ENCODE assay signal across 8 cellular contexts in genomic region chr3:156605686-156606605, GRCh38. TPM values are rescaled to one million over a fixed set of nuclear protein-coding genes. Genes with fewer than 3 reads are reported as not detected.
A peak's percentile ranks its signal among the peaks of the same experiment; 100 is the strongest.
DNase-seq lines count a peak whose midpoint lies in the region; ATAC-seq and TF ChIP-seq lines count a peak whose summit lies in the region.

No MANE protein-coding gene starts in this region.

- no peak for DNase-seq in activated T-helper 1 cell treated with anti-CD3 and anti-CD28 coated beads, Interleukin-12 subunit alpha, Interleukin-12 subunit beta, Interleukin-2, Interleukin-4 antibody, amounts not matched to agents 30 ng/mL and 10 ng/mL and 1 ng/mL, durations not matched to agents 14 hours and 24 hours and 36 hours (ENCODE audit: low spot score)
- DNase-seq in head of caudate nucleus (peak in 38 of 42 donors; percentile 13 to 68 (median 40)), omental fat pad (ENCODE audit: low spot score) (no peak)
- DNase-seq in activated CD4-positive, alpha-beta T cell treated with anti-CD3 and anti-CD28 coated beads, Interleukin-2, amount 50 U/mL, for 1 hour: no peak

- H3K4me1 Mint-ChIP-seq in activated T-helper 1 cell treated with anti-CD3 and anti-CD28 coated beads, Interleukin-12 subunit alpha, Interleukin-12 subunit beta, Interleukin-2, Interleukin-4 antibody, amounts not matched to agents 30 ng/mL and 10 ng/mL and 1 ng/mL, durations not matched to agents 14 hours and 24 hours and 36 hours (ENCODE audit: low read depth): peaks cover 46% of the 10 kb centered on the region

- TF ChIP-seq CTCF in omental fat pad (IDR thresholded peaks at IDR 0.05): no peak

- peak overlapping the region; percentile 29 for H3K27ac Mint-ChIP-seq in activated T-helper 1 cell treated with anti-CD3 and anti-CD28 coated beads, Interleukin-12 subunit alpha, Interleukin-12 subunit beta, Interleukin-2, Interleukin-4 antibody, amounts not matched to agents 30 ng/mL and 10 ng/mL and 1 ng/mL, durations not matched to agents 14 hours and 24 hours and 36 hours

- peak; percentile 41 for ATAC-seq in GM18498 (IDR thresholded peaks at IDR 0.05; ENCODE audit: unreplicated experiment)
- ATAC-seq in HG03354 (IDR thresholded peaks at IDR 0.05; ENCODE audit: poor library complexity, severe bottlenecking, unreplicated experiment): peak; percentile 56
- ATAC-seq in omental fat pad (ENCODE audit: low FRiP score): peak; percentile 83
- no peak for ATAC-seq in GM21526 (IDR thresholded peaks at IDR 0.05; ENCODE audit: low FRiP score, unreplicated experiment)
- ATAC-seq in GM21717 (IDR thresholded peaks at IDR 0.05; ENCODE audit: unreplicated experiment): no peak

- intact Hi-C loops in activated T-helper 1 cell treated with anti-CD3 and anti-CD28 coated beads, Interleukin-12 subunit alpha, Interleukin-12 subunit beta, Interleukin-2, Interleukin-4 antibody, amounts not matched to agents 30 ng/mL and 10 ng/mL and 1 ng/mL, durations not matched to agents 14 hours and 24 hours and 36 hours (cut with micrococcal nuclease): loop anchor here (2.0 to 5.0 kb wide), 3 partner anchors 36 to 211 kb away; partner anchors contain the start of gene TIPARP
- intact Hi-C loops in head of caudate nucleus (cut with DNase I): no loop called here

- peak overlapping the region; percentile 82 for H3K4me3 Mint-ChIP-seq in activated T-helper 1 cell treated with anti-CD3 and anti-CD28 coated beads, Interleukin-12 subunit alpha, Interleukin-12 subunit beta, Interleukin-2, Interleukin-4 antibody, amounts not matched to agents 30 ng/mL and 10 ng/mL and 1 ng/mL, durations not matched to agents 14 hours and 24 hours and 36 hours

- H3K36me3 Mint-ChIP-seq in activated T-helper 1 cell treated with anti-CD3 and anti-CD28 coated beads, Interleukin-12 subunit alpha, Interleukin-12 subunit beta, Interleukin-2, Interleukin-4 antibody, amounts not matched to agents 30 ng/mL and 10 ng/mL and 1 ng/mL, durations not matched to agents 14 hours and 24 hours and 36 hours (ENCODE audit: low read depth): no peaks in the 10 kb centered on the region

- H3K9me3 Mint-ChIP-seq in activated T-helper 1 cell treated with anti-CD3 and anti-CD28 coated beads, Interleukin-12 subunit alpha, Interleukin-12 subunit beta, Interleukin-2, Interleukin-4 antibody, amounts not matched to agents 30 ng/mL and 10 ng/mL and 1 ng/mL, durations not matched to agents 14 hours and 24 hours and 36 hours: no peaks in the 10 kb centered on the region

- H3K27me3 Mint-ChIP-seq in activated T-helper 1 cell treated with anti-CD3 and anti-CD28 coated beads, Interleukin-12 subunit alpha, Interleukin-12 subunit beta, Interleukin-2, Interleukin-4 antibody, amounts not matched to agents 30 ng/mL and 10 ng/mL and 1 ng/mL, durations not matched to agents 14 hours and 24 hours and 36 hours (ENCODE audit: insufficient read depth): peaks cover 11% of the 10 kb centered on the region

RNA-seq across cellular contexts. Expression of gene SSR3, which starts 51.0 kb away (rescaled TPM):
- 149 and 162 TPM in 2 replicates for total RNA-seq in activated T-helper 1 cell treated with anti-CD3 and anti-CD28 coated beads, Interleukin-12 subunit alpha, Interleukin-12 subunit beta, Interleukin-2, Interleukin-4 antibody, amounts not matched to agents 30 ng/mL and 10 ng/mL and 1 ng/mL, durations not matched to agents 14 hours and 24 hours and 36 hours
- 100 to 1,000 TPM in 3 of 4 donors, 10 to 100 TPM in 1; 81.0 to 132 (median 113) TPM for total RNA-seq in omental fat pad

Comparison
In these comparisons a context has a peak if more than half of its experiments do, and no peak if none do; other contexts are left out.
1. ATAC-seq: peak in GM18498 (single experiment), HG03354 (single experiment) and omental fat pad (single experiment); none in GM21526 (single experiment) and GM21717 (single experiment).
2. DNase-seq: peak in head of caudate nucleus (38 of 42); none in activated T-helper 1 cell treated with anti-CD3 and anti-CD28 coated beads, Interleukin-12 subunit alpha, Interleukin-12 subunit beta, Interleukin-2, Interleukin-4 antibody, amounts not matched to agents 30 ng/mL and 10 ng/mL and 1 ng/mL, durations not matched to agents 14 hours and 24 hours and 36 hours (single experiment), omental fat pad (single experiment) and activated CD4-positive, alpha-beta T cell treated with anti-CD3 and anti-CD28 coated beads, Interleukin-2, amount 50 U/mL, for 1 hour (single experiment).